ENCODE assay signal across 14 cellular contexts in the genomic region with DNA sequence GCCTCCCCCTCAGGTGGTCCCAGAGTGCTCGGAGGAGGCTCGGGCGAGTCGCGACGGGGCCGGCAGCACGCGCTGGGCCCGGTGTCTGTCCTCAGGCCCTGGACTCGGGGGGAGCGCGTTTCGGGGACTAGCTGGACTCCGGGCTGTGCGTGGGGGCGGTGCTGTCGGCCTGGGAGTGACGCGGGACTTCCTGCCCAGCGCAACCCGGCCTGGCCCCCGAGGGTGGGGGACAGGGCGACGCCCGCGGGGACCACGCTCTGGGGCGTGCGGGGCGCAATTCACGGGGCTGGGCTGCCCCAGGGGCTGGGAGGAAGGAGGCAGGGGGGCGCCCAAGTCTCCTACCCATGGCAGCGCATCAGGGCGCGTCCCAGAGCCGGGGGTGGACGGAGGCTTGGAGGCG. TPM values are rescaled to one million over a fixed set of nuclear protein-coding genes. Genes with fewer than 3 reads are reported as not detected.
A peak's percentile ranks its signal among the peaks of the same experiment; 100 is the strongest.
DNase-seq lines count a peak whose midpoint lies in the region; FAIRE-seq and TF ChIP-seq lines count a peak whose summit lies in the region.
"Had no signal": no experiment of that assay in that cellular context is flagged by ENCODE, and none has a peak within 500 bp of the region (broad histone marks: within the 10 kb centered on the region; RNA-seq: fewer than 3 reads in every experiment).

No MANE protein-coding gene starts in this region.

- no peak for TF ChIP-seq RAD21 in H1 (IDR thresholded peaks at IDR 0.05 in 1 of 2, conservative IDR thresholded peaks at IDR 0.05 in 1 of 2; ENCODE audit: low read depth in 2 of 2, low read length in 2 of 2)

- H2AK5ac ChIP-seq in H1 (ENCODE audit: low read depth, low read length), result no peak overlapping the region

- TF ChIP-seq POLR2A in H1 (IDR thresholded peaks at IDR 0.05; ENCODE audit: control extremely low read depth in 1 of 2, low read depth in 2 of 2, low read length in 2 of 2) (no peak), prostate gland (IDR thresholded peaks at IDR 0.05) (no peak)

- TF ChIP-seq CTCF in HL-60 (IDR thresholded peaks at IDR 0.05; ENCODE audit: insufficient read depth, low read length) (no peak), H1 (IDR thresholded peaks at IDR 0.05; ENCODE audit: control extremely low read depth in 1 of 3, insufficient read depth in 1 of 3, low read depth in 1 of 3, low read length in 3 of 3) (no peak), prostate gland (IDR thresholded peaks at IDR 0.05) (no peak), GM13976 (IDR thresholded peaks at IDR 0.05; ENCODE audit: borderline replicate concordance, control extremely low read depth, extremely low read depth, insufficient read depth, missing control alignments) (no peak)

- peak overlapping the region; percentile 60; the same call in 1 of the 2 replicates for H3K18ac ChIP-seq in H1 (ENCODE audit: extremely low read depth, low read length)

- H3K14ac ChIP-seq in H1 (ENCODE audit: insufficient read length), result no peak overlapping the region

- no peaks in the 10 kb centered on the region for H3K79me2 ChIP-seq in H1 (ENCODE audit: control insufficient read depth in 1 of 2, insufficient read depth in 2 of 2, low read length in 2 of 2)

- 23% methylated on average over 30 of the region's 39 CpGs; no CpG with 5 or more reads in 1 of the 2 experiments for WGBS in H1 (ENCODE audit: extremely low coverage in 1 of 2, insufficient coverage in 1 of 2, insufficient read length in 1 of 2, insufficient replicate concordance in 2 of 2, low coverage in 1 of 2, low lambda C conversion rate in 2 of 2, missing lambda C conversion rate in 1 of 2), 2 experiments
- WGBS in prostate gland, result 4% methylated on average over 20 of the region's 39 CpGs

- H4K91ac ChIP-seq in H1 (replicated peaks; ENCODE audit: insufficient read length, low read length), result peak overlapping the region; percentile 81

- H3K9me3 ChIP-seq in BLaER1 (no peaks in the 10 kb centered on the region; the same call in 1 of the 2 replicates), H1 (ENCODE audit: insufficient read depth in 2 of 2, low read depth in 1 of 2, low read length in 1 of 2) (peaks cover 0 to 8% of the 10 kb centered on the region in 2 experiments; a peak in 1 of 4 replicates), mononuclear cell (ENCODE audit: low read depth, low read length) (no peaks in the 10 kb centered on the region), prostate gland (no peaks in the 10 kb centered on the region)
- H3K9me3 ChIP-seq: body of pancreas had no signal

- H3K4me1 ChIP-seq in BLaER1 (peaks cover 57% of the 10 kb centered on the region), H1 (replicated peaks in 1 of 4; ENCODE audit: control insufficient read depth in 3 of 4, insufficient read depth in 4 of 4, low read length in 3 of 4) (peaks cover 3 to 41% (median 21%) of the 10 kb centered on the region in 4 experiments), mononuclear cell (ENCODE audit: insufficient read depth, low read length) (peaks cover 31% of the 10 kb centered on the region), prostate gland (replicated peaks) (peaks cover 10% of the 10 kb centered on the region)

- no peak overlapping the region for H2AFZ ChIP-seq in H1 (ENCODE audit: low read length)
- H2AFZ ChIP-seq: PC-9 had no signal

- no peak overlapping the region for H3K4ac ChIP-seq in H1 (replicated peaks; ENCODE audit: insufficient read length, low read depth, low read length)

- H3K36me3 ChIP-seq in BLaER1 (no peaks in the 10 kb centered on the region), H1 (ENCODE audit: control insufficient read depth in 2 of 4, insufficient read depth in 4 of 4, low read length in 3 of 4) (peaks cover 0 to 12% (median 4%) of the 10 kb centered on the region in 4 experiments; a peak in 3 of 8 replicates), prostate gland (no peaks in the 10 kb centered on the region)

- H3K9ac ChIP-seq in BLaER1, result no peak overlapping the region
- no peak overlapping the region for H3K9ac ChIP-seq in H1 (replicated peaks in 1 of 4; ENCODE audit: extremely low read depth in 1 of 4, low read depth in 3 of 4, low read length in 3 of 4)

- H3K4me2 ChIP-seq in BLaER1 (peak overlapping the region; percentile 36; the same call in 1 of the 2 replicates), H1 (ENCODE audit: insufficient read depth in 1 of 2, low read depth in 2 of 2, low read length in 2 of 2) (peak overlapping the region; percentile 91 to 92)
- H3K4me2 ChIP-seq: PC-9 had no signal

- peaks cover 2% of the 10 kb centered on the region; the same call in 1 of the 2 replicates for H3K79me1 ChIP-seq in H1 (ENCODE audit: low read depth, low read length)

- no peak for FAIRE-seq in H1 (lab: Jason Lieb, UNC)

- CTCF ChIA-PET in H1 (lab: Charles Lee; ENCODE audit: partially characterized antibody), result interaction anchor here (0.6 kb wide), 1 partner anchor 358 kb away, joined by 3 read pairs; no protein-coding TSS in a partner anchor

- H3K27me3 ChIP-seq in BLaER1 (peaks cover 96% of the 10 kb centered on the region), HL-60 (ENCODE audit: insufficient read depth, poor library complexity, severe bottlenecking) (peaks cover 39% of the 10 kb centered on the region), H1 (replicated peaks in 1 of 4; ENCODE audit: control insufficient read depth in 3 of 4, extremely low read depth in 1 of 4, insufficient read depth in 3 of 4, low read length in 3 of 4) (peaks cover 36 to 61% (median 57%) of the 10 kb centered on the region in 4 experiments), mononuclear cell (ENCODE audit: insufficient read depth, low read length) (peaks cover 51% of the 10 kb centered on the region), prostate gland (replicated peaks; ENCODE audit: insufficient read depth) (peaks cover 60% of the 10 kb centered on the region)

- H4K5ac ChIP-seq in H1 (ENCODE audit: insufficient read length, low read depth, low read length), result no peak overlapping the region

- H2BK12ac ChIP-seq in H1 (ENCODE audit: low read depth, low read length), result peak overlapping the region; percentile 23; the same call in 1 of the 2 replicates

- intact Hi-C loops in prostate gland (cut with DNase I), result no loop called here

- H3K23me2 ChIP-seq in H1 (ENCODE audit: low read depth, low read length), result peaks cover 17% of the 10 kb centered on the region; the same call in 1 of the 2 replicates

- peak overlapping the region; percentile 62; the same call in 1 of the 2 replicates for H4K8ac ChIP-seq in H1 (ENCODE audit: extremely low read depth, insufficient read depth, low read length)

- no peak overlapping the region for H2BK120ac ChIP-seq in H1 (replicated peaks; ENCODE audit: low read depth, low read length)

- no peak overlapping the region for H2BK15ac ChIP-seq in H1 (ENCODE audit: low read length)

- H3K27ac ChIP-seq in BLaER1 (no peak overlapping the region), HL-60 (replicated peaks) (peak overlapping the region; percentile 66), H1 (ENCODE audit: low read depth, low read length) (no peak overlapping the region), prostate gland (no peak overlapping the region)
- H3K27ac ChIP-seq: PC-9 had no signal

- no peak for TF ChIP-seq EP300 in H1 (IDR thresholded peaks at IDR 0.05; ENCODE audit: borderline replicate concordance in 1 of 2, low read depth in 2 of 2, low read length in 2 of 2)

- H3K56ac ChIP-seq in H1 (replicated peaks; ENCODE audit: insufficient read length, low read depth, low read length), result no peak overlapping the region

- no peak for DNase-seq in HL-60 (ENCODE audit: low read depth in 1 of 2, low spot score in 1 of 2)
- no peak for DNase-seq in H1 (ENCODE audit: low read depth in 1 of 2, low spot score in 2 of 2)
- DNase-seq in KG1 (lab: John Stamatoyannopoulos, UW), result no peak
- no peak for DNase-seq in NCI-H69 (lab: John Stamatoyannopoulos, UW)
- DNase-seq in prostate gland (ENCODE audit: low spot score), result no peak
- DNase-seq in GM13976 (ENCODE audit: low spot score), result no peak
- DNase-seq: COR-L47; hippocampal formation; NCI-H2107; PC-9; stimulated activated CD4-positive, alpha-beta T cell treated with anti-CD3 and anti-CD28 coated beads, Interleukin-12 subunit alpha, Interleukin-12 subunit beta, amount 100 ng/mL, for 4 hours had no signal

- H3K23ac ChIP-seq in H1 (ENCODE audit: insufficient read length), result no peak overlapping the region

- H4K20me1 ChIP-seq in BLaER1, result peaks cover 47% of the 10 kb centered on the region
- H4K20me1 ChIP-seq in H1 (replicated peaks in 1 of 2; ENCODE audit: control insufficient read depth in 1 of 2, insufficient read depth in 2 of 2, low read length in 2 of 2), result no peaks in the 10 kb centered on the region

- no peak overlapping the region for H2BK20ac ChIP-seq in H1 (ENCODE audit: low read length)

- H3K4me3 ChIP-seq in BLaER1, result no peak overlapping the region
- no peak overlapping the region for H3K4me3 ChIP-seq in HL-60 (replicated peaks; ENCODE audit: insufficient read depth, low read length)
- peak overlapping the region; percentile 5 to 62 (median 27); a peak in 5 of 8 replicates for H3K4me3 ChIP-seq in H1 (ENCODE audit: extremely low read depth in 1 of 4, insufficient read depth in 2 of 4, low read depth in 3 of 4, low read length in 4 of 4)
- H3K4me3 ChIP-seq in mononuclear cell (ENCODE audit: low read length), result peak overlapping the region; percentile 13
- no peak overlapping the region for H3K4me3 ChIP-seq in prostate gland
- H3K4me3 ChIP-seq: body of pancreas, PC-9 had no signal

- POLR2A ChIA-PET in H1 (lab: Charles Lee; ENCODE audit: partially characterized antibody), result interaction anchor here (1.0 to 1.5 kb wide), 2 partner anchors 8 to 10 kb away, joined by 3 read pairs; no protein-coding TSS in a partner anchor

- H2BK5ac ChIP-seq in H1 (ENCODE audit: low read depth, low read length), result peak overlapping the region; percentile 24; the same call in 1 of the 2 replicates

- in situ Hi-C loops in GM13976 (cut with MboI; ENCODE audit: low sequenced_read_pairs, unreplicated experiment), result no loop called here

RNA-seq across cellular contexts. Expression of gene VENTX, which starts 2.4 kb away (rescaled TPM):
- 4.7 and 5.6 TPM in 2 replicates for total RNA-seq in H1 (2021; fragmentation: NEBNext Ultra II Directional; extraction: Animal tissue kit (Norgen Biotek cat#: 25700))
- polyA plus RNA-seq in H1 (2011; rRNA removed), result 5.6 and 7.8 TPM in 2 replicates
- 4.6 TPM for polyA plus RNA-seq in H1 (2011; cell fraction: cytosol; rRNA removed)
- polyA plus RNA-seq in H1 (2011; cell fraction: nucleus; rRNA removed), result 17.4 TPM
- polyA plus RNA-seq in H1 (2012, experiment 1 of 2), result 3.4 to 5.9 TPM (median 5.1 TPM) in 4 replicates
- 3.8 TPM for polyA plus RNA-seq in H1 (2012, experiment 2 of 2)
- polyA plus RNA-seq in H1 (2013, experiment 1 of 2), result 3.8 TPM
- 3.5 TPM for polyA plus RNA-seq in H1 (2013, experiment 2 of 2)
- 1.6 and 1.7 TPM in 2 replicates for polyA minus RNA-seq in H1 (2011; rRNA and poly(A)+ RNA removed)
- polyA minus RNA-seq in H1 (2011; cell fraction: cytosol; rRNA and poly(A)+ RNA removed), result 5.8 TPM
- polyA minus RNA-seq in H1 (2011; cell fraction: nucleus; rRNA and poly(A)+ RNA removed), result 6.0 TPM
- total RNA-seq in mononuclear cell (2.0 TPM), prostate gland (1 to 10 TPM in 1 of 2 donors, under 1 TPM in 1; 0.18 to 1.8 TPM)
- total RNA-seq: PC-9 had no signal

RNA-seq across cellular contexts. Expression of gene UTF1, which starts 5.2 kb away (rescaled TPM):
- 21.7 and 21.8 TPM in 2 replicates for total RNA-seq in H1 (2021; fragmentation: NEBNext Ultra II Directional; extraction: Animal tissue kit (Norgen Biotek cat#: 25700))
- 0.47 and 0.97 TPM in 2 replicates for polyA plus RNA-seq in H1 (2011; rRNA removed)
- polyA plus RNA-seq in H1 (2011; cell fraction: cytosol; rRNA removed), result 0.56 TPM
- polyA plus RNA-seq in H1 (2011; cell fraction: nucleus; rRNA removed), result 3.0 TPM
- 4.6 to 12.2 TPM (median 10.6 TPM) in 4 replicates for polyA plus RNA-seq in H1 (2012, experiment 1 of 2)
- polyA plus RNA-seq in H1 (2012, experiment 2 of 2), result 0.80 TPM
- polyA plus RNA-seq in H1 (2013, experiment 1 of 2), result 23.8 TPM
- 24.8 TPM for polyA plus RNA-seq in H1 (2013, experiment 2 of 2)
- polyA minus RNA-seq in H1 (2011; rRNA and poly(A)+ RNA removed), result not detected in 2 replicates
- 6.3 TPM for polyA minus RNA-seq in H1 (2011; cell fraction: cytosol; rRNA and poly(A)+ RNA removed)
- 4.3 TPM for polyA minus RNA-seq in H1 (2011; cell fraction: nucleus; rRNA and poly(A)+ RNA removed)
- total RNA-seq in mononuclear cell (not detected), prostate gland (1 to 10 TPM in 1 of 2 donors, not detected in 1; 9.2 TPM)
- total RNA-seq: body of pancreas, PC-9 had no signal

RNA-seq across cellular contexts. Expression of gene ADAM8, which starts 41.4 kb away (rescaled TPM):
- total RNA-seq in H1 (2021; fragmentation: NEBNext Ultra II Directional; extraction: Animal tissue kit (Norgen Biotek cat#: 25700)), result 4.4 and 4.6 TPM in 2 replicates
- 4.6 and 6.0 TPM in 2 replicates for polyA plus RNA-seq in H1 (2011; rRNA removed)
- 3.4 TPM for polyA plus RNA-seq in H1 (2011; cell fraction: cytosol; rRNA removed)
- 24.5 TPM for polyA plus RNA-seq in H1 (2011; cell fraction: nucleus; rRNA removed)
- 1.7 to 3.4 TPM (median 2.6 TPM) in 4 replicates for polyA plus RNA-seq in H1 (2012, experiment 1 of 2)
- 1.7 TPM for polyA plus RNA-seq in H1 (2012, experiment 2 of 2)
- 3.5 TPM for polyA plus RNA-seq in H1 (2013, experiment 1 of 2)
- polyA plus RNA-seq in H1 (2013, experiment 2 of 2), result 3.1 TPM
- polyA minus RNA-seq in H1 (2011; rRNA and poly(A)+ RNA removed), result 2.2 and 2.5 TPM in 2 replicates
- 3.8 TPM for polyA minus RNA-seq in H1 (2011; cell fraction: cytosol; rRNA and poly(A)+ RNA removed)
- 10.3 TPM for polyA minus RNA-seq in H1 (2011; cell fraction: nucleus; rRNA and poly(A)+ RNA removed)
- total RNA-seq in mononuclear cell (84.9 TPM), prostate gland (1 to 10 TPM; 7.2 to 7.4 TPM)

Comparison
In these comparisons a context has a peak if more than half of its experiments do, and no peak if none do; other contexts are left out.
1. H3K4me3 ChIP-seq: peak in H1 (4 of 4) and mononuclear cell (single experiment); none in BLaER1 (single experiment), HL-60 (single experiment) and prostate gland (0 of 2).
2. RNA of gene ADAM8, which starts 41.4 kb away (total RNA-seq): 84.9 TPM in mononuclear cell (single experiment); 7.2 to 7.4 TPM in prostate gland and 4.4 to 4.6 TPM in H1; every median in the first group is over 10 times any median in the second.